In the genomic region with DNA sequence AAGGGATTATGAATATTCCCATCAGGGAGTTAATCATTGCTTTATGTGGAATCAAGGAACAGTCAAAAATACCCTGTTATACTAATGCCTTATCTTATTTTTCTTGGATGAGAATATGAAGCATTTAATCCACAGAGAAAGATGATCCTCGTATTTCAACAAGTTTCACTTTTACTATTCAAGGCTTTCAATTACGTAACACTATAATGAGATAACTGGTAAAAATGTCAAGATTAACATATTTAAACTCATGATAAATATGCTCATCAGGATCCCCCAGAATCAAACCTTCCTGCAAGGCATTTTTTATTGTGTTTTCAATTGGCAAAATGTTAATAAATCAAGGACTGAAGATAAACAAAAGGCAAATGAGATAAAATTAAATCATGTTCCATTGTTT, we compare ENCODE assay signal across 12 cellular contexts. TPM values are rescaled to one million over a fixed set of nuclear protein-coding genes. Genes with fewer than 3 reads are reported as not detected.
A peak's percentile ranks its signal among the peaks of the same experiment; 100 is the strongest.
DNase-seq lines count a peak whose midpoint lies in the region; ATAC-seq, FAIRE-seq and TF ChIP-seq lines count a peak whose summit lies in the region.
"Had no signal": no experiment of that assay in that cellular context is flagged by ENCODE, and none has a peak within 500 bp of the region (broad histone marks: within the 10 kb centered on the region; RNA-seq: fewer than 3 reads in every experiment).

No MANE protein-coding gene starts in this region.

- no peaks in the 10 kb centered on the region for H3K9me3 Mint-ChIP-seq in Calu3 (ENCODE audit: low read depth, unreplicated experiment)
- H3K9me3 Mint-ChIP-seq in nephron progenitor cell = peaks cover 65% of the 10 kb centered on the region

- WGBS in sigmoid colon, 2 donors = 42 to 45% methylated on average over 2 of the region's 2 CpGs

- DNase-seq in endothelial cell of umbilical vein (ENCODE audit: low read depth, low spot score) = peak; percentile 57
- DNase-seq in sigmoid colon = no peak
- no peak for DNase-seq in Calu3
- no peak for DNase-seq in tibial artery
- no peak for DNase-seq in nephron progenitor cell
- DNase-seq: amygdala, DMS79 treated with DMSO at 0.1 percent for 48 hours, NCI-H2029 treated with DMSO at 0.1 percent for 48 hours had no signal

- H3F3A ChIP-seq in SU-DHL-6 (ENCODE audit: insufficient read depth) = no peaks in the 10 kb centered on the region

- TF ChIP-seq EP300 in sigmoid colon (IDR thresholded peaks at IDR 0.05) = no peak

- POLR2A ChIA-PET in HEK293 (lab: Yijun Ruan, JAX) (no interaction called here), endothelial cell of umbilical vein (lab: Charles Lee) (no interaction called here)

- H3K27me3 Mint-ChIP-seq in Calu3 (ENCODE audit: unreplicated experiment) = no peaks in the 10 kb centered on the region
- no peaks in the 10 kb centered on the region for H3K27me3 Mint-ChIP-seq in nephron progenitor cell (ENCODE audit: low read depth, poor library complexity)

- no peak overlapping the region for H3K4me3 Mint-ChIP-seq in Calu3 (ENCODE audit: low read depth, unreplicated experiment)
- no peak overlapping the region for H3K4me3 Mint-ChIP-seq in nephron progenitor cell

- no peaks in the 10 kb centered on the region for H3K9me3 ChIP-seq in HEK293 (ENCODE audit: control insufficient read depth, insufficient read depth, low read depth, low read length)
- H3K9me3 ChIP-seq in SU-DHL-6 (ENCODE audit: insufficient read depth, low read length) = no peaks in the 10 kb centered on the region
- no peaks in the 10 kb centered on the region for H3K9me3 ChIP-seq in endothelial cell of umbilical vein (replicated peaks; ENCODE audit: control insufficient read depth, insufficient read depth, low read length)
- H3K9me3 ChIP-seq in sigmoid colon = no peaks in the 10 kb centered on the region
- no peaks in the 10 kb centered on the region for H3K9me3 ChIP-seq in tibial artery

- intact Hi-C loops in endothelial cell of umbilical vein (cut with micrococcal nuclease) (loop anchor here (5.0 kb wide), 1 partner anchor 453 kb away; no protein-coding TSS in a partner anchor), sigmoid colon (cut with DNase I) (no loop called here), Calu3 (cut with micrococcal nuclease; ENCODE audit: unreplicated experiment) (loop anchor here (5.0 kb wide), 1 partner anchor 308 kb away; no protein-coding TSS in a partner anchor), tibial artery (cut with DNase I; ENCODE audit: low total_unique reads) (loop anchor here (10.0 kb wide), 1 partner anchor 310 kb away; the partner anchor contains the start of gene ZXDB)

- H3K27me3 ChIP-seq in SU-DHL-6 (ENCODE audit: low read length) = no peaks in the 10 kb centered on the region
- H3K27me3 ChIP-seq in endothelial cell of umbilical vein (ENCODE audit: control insufficient read depth in 2 of 2, insufficient read depth in 2 of 2, low read length in 2 of 2) = no peaks in the 10 kb centered on the region
- no peaks in the 10 kb centered on the region for H3K27me3 ChIP-seq in sigmoid colon
- no peaks in the 10 kb centered on the region for H3K27me3 ChIP-seq in tibial artery

- H3K36me3 Mint-ChIP-seq in Calu3 (ENCODE audit: insufficient read depth, unreplicated experiment) (peaks cover 5% of the 10 kb centered on the region), nephron progenitor cell (ENCODE audit: low read depth) (no peaks in the 10 kb centered on the region)

- H4K20me1 ChIP-seq in SU-DHL-6 (ENCODE audit: low read depth, low read length) (no peaks in the 10 kb centered on the region), endothelial cell of umbilical vein (replicated peaks; ENCODE audit: control insufficient read depth, extremely low read depth, insufficient read depth, low read length) (no peaks in the 10 kb centered on the region)

- no peak overlapping the region for H3K27ac Mint-ChIP-seq in Calu3 (ENCODE audit: unreplicated experiment)
- H3K27ac Mint-ChIP-seq in nephron progenitor cell = no peak overlapping the region

- peak overlapping the region; percentile 65 for H3K4me2 ChIP-seq in SU-DHL-6 (ENCODE audit: low read depth, low read length, poor library complexity, severe bottlenecking)
- H3K4me2 ChIP-seq in endothelial cell of umbilical vein (ENCODE audit: insufficient read depth, low read length) = peak overlapping the region; percentile 96

- no peak for TF ChIP-seq CTCF in HEK293 (tag by site-specific recombination; IDR thresholded peaks at IDR 0.05)
- no peak for TF ChIP-seq CTCF in SU-DHL-6 (IDR thresholded peaks at IDR 0.05; ENCODE audit: insufficient read depth, low read length, poor library complexity, severe bottlenecking)
- no peak for TF ChIP-seq CTCF in endothelial cell of umbilical vein (IDR thresholded peaks at IDR 0.05; ENCODE audit: extremely low read depth in 1 of 2, insufficient read depth in 1 of 2, low read depth in 1 of 2, low read length in 2 of 2)
- TF ChIP-seq CTCF in sigmoid colon (IDR thresholded peaks at IDR 0.05) = no peak
- TF ChIP-seq CTCF in Calu3 (IDR thresholded peaks at IDR 0.05; ENCODE audit: unreplicated experiment) = no peak
- TF ChIP-seq CTCF in tibial artery (IDR thresholded peaks at IDR 0.05) = no peak
- no peak for TF ChIP-seq CTCF in nephron progenitor cell (IDR thresholded peaks at IDR 0.05)

- dilution Hi-C loops in endothelial cell of umbilical vein (cut with MboI; ENCODE audit: extremely low pct_ligation_motif_present, low sequenced_read_pairs) = no loop called here

- no peak overlapping the region for H3K27ac ChIP-seq in HEK293 (ENCODE audit: extremely low read depth, low read depth, low read length)
- no peak overlapping the region for H3K27ac ChIP-seq in SU-DHL-6 (ENCODE audit: low read depth, low read length)
- peak overlapping the region; percentile 83 for H3K27ac ChIP-seq in endothelial cell of umbilical vein (ENCODE audit: insufficient read depth, low read depth, low read length)
- peak overlapping the region; percentile 38 to 64 (median 56) for H3K27ac ChIP-seq in sigmoid colon
- peak overlapping the region in 1 of 2 donors; percentile 44 for H3K27ac ChIP-seq in tibial artery

- H2AFZ ChIP-seq in SU-DHL-6 (ENCODE audit: low read depth, low read length, severe bottlenecking) (no peak overlapping the region), endothelial cell of umbilical vein (ENCODE audit: low read depth, low read length) (no peak overlapping the region)

- CTCF ChIA-PET in HEK293 (lab: Yijun Ruan, JAX) (no interaction called here), endothelial cell of umbilical vein (lab: Charles Lee) (interaction anchor here (1.0 kb wide), 1 partner anchor 14 kb away, joined by 3 read pairs; no protein-coding TSS in a partner anchor), Calu3 (lab: Charles Lee) (no interaction called here)

- no peaks in the 10 kb centered on the region for H3K9me1 ChIP-seq in endothelial cell of umbilical vein (replicated peaks; ENCODE audit: control insufficient read depth, extremely low read depth, insufficient read depth, low read length)

- H3K9ac ChIP-seq in SU-DHL-6 (ENCODE audit: low read length) (peak overlapping the region; percentile 26), endothelial cell of umbilical vein (replicated peaks; ENCODE audit: extremely low read depth, insufficient read depth, low read length) (peak overlapping the region; percentile 80)

- H3K4me1 Mint-ChIP-seq in Calu3 (ENCODE audit: low read depth, unreplicated experiment) (peaks cover 9% of the 10 kb centered on the region), nephron progenitor cell (no peaks in the 10 kb centered on the region)

- BruUV-seq in endothelial cell of umbilical vein (replicated peaks; lab: Mats Ljungman, UMichigan) (no TSS peak), Calu3 (replicated peaks; lab: Mats Ljungman, UMichigan) (no TSS peak)

- H3K36me3 ChIP-seq in HEK293 (ENCODE audit: control insufficient read depth in 2 of 2, insufficient read depth in 1 of 2, low read length in 2 of 2) (no peaks in the 10 kb centered on the region), SU-DHL-6 (ENCODE audit: low read length) (no peaks in the 10 kb centered on the region), endothelial cell of umbilical vein (ENCODE audit: control insufficient read depth in 2 of 2, extremely low read depth in 1 of 2, insufficient read depth in 2 of 2, low read length in 2 of 2) (no peaks in the 10 kb centered on the region), sigmoid colon (no peaks in the 10 kb centered on the region), tibial artery (no peaks in the 10 kb centered on the region)

- H3K4me3 ChIP-seq in HEK293 (ENCODE audit: low read depth, low read length) = no peak overlapping the region
- H3K4me3 ChIP-seq in SU-DHL-6 (ENCODE audit: insufficient read depth, low read length, poor library complexity, severe bottlenecking) = peak overlapping the region; percentile 29
- peak overlapping the region in 2 of 3 experiments; percentile 20 to 70 for H3K4me3 ChIP-seq in endothelial cell of umbilical vein (replicated peaks in 1 of 3; ENCODE audit: insufficient read depth in 1 of 3, low read depth in 1 of 3, low read length in 3 of 3)
- peak overlapping the region in 1 of 4 donors; percentile 28 for H3K4me3 ChIP-seq in sigmoid colon
- H3K4me3 ChIP-seq in tibial artery = no peak overlapping the region

- TF ChIP-seq POLR2A in endothelial cell of umbilical vein (IDR thresholded peaks at IDR 0.05; ENCODE audit: low read depth, low read length) (no peak), sigmoid colon (IDR thresholded peaks at IDR 0.05) (no peak)

- H3K79me2 ChIP-seq in SU-DHL-6 (ENCODE audit: insufficient read depth, low read length) (peaks cover 13% of the 10 kb centered on the region; the same call in 1 of the 2 replicates), endothelial cell of umbilical vein (ENCODE audit: control insufficient read depth, insufficient read depth, low read length) (peaks cover 13% of the 10 kb centered on the region)

- FAIRE-seq in endothelial cell of umbilical vein (lab: Jason Lieb, UNC) = peak; percentile 21

- ATAC-seq in HG03521 (IDR thresholded peaks at IDR 0.05; ENCODE audit: unreplicated experiment) = no peak
- ATAC-seq: activated CD4-positive, CD25-positive, alpha-beta regulatory T cell treated with anti-CD3 and anti-CD28 coated beads, Interleukin-2, amount 50 U/mL, for 24 hours had no signal

- no peaks in the 10 kb centered on the region for H3K9me2 ChIP-seq in SU-DHL-6 (replicated peaks; ENCODE audit: insufficient read depth, low read length)

- H3K4me1 ChIP-seq in HEK293 (ENCODE audit: control insufficient read depth, insufficient read depth, low read length) = no peaks in the 10 kb centered on the region
- H3K4me1 ChIP-seq in endothelial cell of umbilical vein (ENCODE audit: control insufficient read depth, extremely low read depth, insufficient read depth, low read length) = peaks cover 37% of the 10 kb centered on the region
- H3K4me1 ChIP-seq in sigmoid colon = peaks cover 0 to 53% (median 17%) of the 10 kb centered on the region in 4 donors
- H3K4me1 ChIP-seq in tibial artery = peaks cover 0 to 28% (median 5%) of the 10 kb centered on the region in 4 donors

RNA-seq across cellular contexts. Expression of gene ZXDA, which starts 5.1 kb away (rescaled TPM):
- total RNA-seq in endothelial cell of umbilical vein = 5.0 and 5.4 TPM in 2 replicates
- polyA plus RNA-seq in endothelial cell of umbilical vein = 2.4 and 2.6 TPM in 2 replicates
- 2.1 and 2.6 TPM in 2 replicates for polyA plus RNA-seq in endothelial cell of umbilical vein (2011; cell fraction: cytosol; rRNA removed)
- polyA plus RNA-seq in endothelial cell of umbilical vein (2011; cell fraction: nucleus; rRNA removed) = 3.3 and 3.6 TPM in 2 replicates
- polyA plus RNA-seq in endothelial cell of umbilical vein (2012) = 2.5 and 2.8 TPM in 2 replicates
- 10.1 and 11.7 TPM in 2 replicates for polyA minus RNA-seq in endothelial cell of umbilical vein
- polyA minus RNA-seq in endothelial cell of umbilical vein (2011; cell fraction: cytosol; rRNA and poly(A)+ RNA removed) = 9.4 TPM
- polyA minus RNA-seq in endothelial cell of umbilical vein (2011; cell fraction: nucleus; rRNA and poly(A)+ RNA removed) = 11.6 and 13.6 TPM in 2 replicates
- total RNA-seq in sigmoid colon = 1 to 10 TPM; 6.1 to 9.9 (median 7.8) TPM
- 1 to 10 TPM in 1 of 3 donors, under 1 TPM in 2; 0.60 to 1.4 (median 0.69) TPM for polyA plus RNA-seq in sigmoid colon
- total RNA-seq in Calu3 (2022) = 3.5 and 4.0 TPM in 2 replicates

Comparison
In these comparisons a context has a peak if more than half of its experiments do, and no peak if none do; other contexts are left out.
1. H3K27ac ChIP-seq: peak in endothelial cell of umbilical vein (single experiment) and sigmoid colon (4 of 4); none in HEK293 (single experiment) and SU-DHL-6 (single experiment).
2. H3K4me3 ChIP-seq: peak in SU-DHL-6 (single experiment) and endothelial cell of umbilical vein (2 of 3); none in HEK293 (single experiment) and tibial artery (0 of 2).